Comparison of ENCODE assay signal across 35 cellular contexts in genomic region chr6:8820313-8820712, GRCh38.
"Had no signal": no experiment of that assay in that cellular context is flagged by ENCODE, and none has a peak within 500 bp of the region (broad histone marks: within the 10 kb centered on the region; RNA-seq: fewer than 3 reads in every experiment).

No MANE protein-coding gene starts in this region.

- H3K4me1 Mint-ChIP-seq: activated B cell treated with CpG ODN at 0.5 μM for 24 hours; activated CD4-positive, alpha-beta T cell treated with anti-CD3 and anti-CD28 coated beads, Interleukin-2, amount 10 ng/mL, durations not matched to agents 24 days and 14 days; activated naive CD4-positive, alpha-beta T cell treated with anti-CD3 and anti-CD28 coated beads, Interleukin-2, amount 10 ng/mL, durations not matched to agents 7 days and 5 days; activated naive CD4-positive, alpha-beta T cell treated with anti-CD3 and anti-CD28 coated beads, Interleukin-2, amount 50 U/mL, for 24 hours; activated naive CD8-positive, alpha-beta T cell treated with anti-CD3 and anti-CD28 coated beads, Interleukin-2, amount 10 ng/mL, durations not matched to agents 7 days and 5 days; activated naive CD8-positive, alpha-beta T cell treated with anti-CD3 and anti-CD28 coated beads, Interleukin-2, amount 50 U/mL, for 24 hours; brain had no signal

- H3K9me3 Mint-ChIP-seq: activated B cell treated with CpG ODN at 0.5 μM for 24 hours; activated CD4-positive, alpha-beta memory T cell treated with anti-CD3 and anti-CD28 coated beads for 36 hours; activated CD4-positive, alpha-beta T cell treated with anti-CD3 and anti-CD28 coated beads, Interleukin-2, amount 10 ng/mL, durations not matched to agents 24 days and 14 days; activated CD8-positive, alpha-beta T cell treated with anti-CD3 and anti-CD28 coated beads for 36 hours; activated naive CD4-positive, alpha-beta T cell treated with anti-CD3 and anti-CD28 coated beads, Interleukin-2, amount 10 ng/mL, durations not matched to agents 7 days and 5 days; activated naive CD4-positive, alpha-beta T cell treated with anti-CD3 and anti-CD28 coated beads, Interleukin-2, amount 50 U/mL, for 24 hours; activated naive CD8-positive, alpha-beta T cell treated with anti-CD3 and anti-CD28 coated beads, Interleukin-2, amount 10 ng/mL, durations not matched to agents 7 days and 5 days; activated naive CD8-positive, alpha-beta T cell treated with anti-CD3 and anti-CD28 coated beads, Interleukin-2, amount 50 U/mL, for 24 hours; activated T-helper 2 cell treated with anti-CD3 and anti-CD28 coated beads, Interferon-gamma antibody, Interleukin-2, Interleukin-4, amounts not matched to agents 10 μg/mL and 5 μg/mL and 100 μg/mL, durations not matched to agents 14 hours and 24 hours and 36 hours; brain; T-helper 1 cell treated with Interleukin-12 subunit alpha and Interleukin-12 subunit beta and Interleukin-4 antibody, amounts not matched to agents 30 μg/mL and 1 μg/mL, for 36 hours; T-helper 2 cell treated with Interferon-gamma antibody and Interleukin-4, amounts not matched to agents 5 μg/mL and 100 μg/mL, for 36 hours had no signal

- H3K36me3 Mint-ChIP-seq: activated CD4-positive, alpha-beta memory T cell treated with anti-CD3 and anti-CD28 coated beads for 36 hours; activated naive CD4-positive, alpha-beta T cell treated with anti-CD3 and anti-CD28 coated beads, Interleukin-2, amount 10 ng/mL, durations not matched to agents 7 days and 5 days; activated naive CD4-positive, alpha-beta T cell treated with anti-CD3 and anti-CD28 coated beads, Interleukin-2, amount 50 U/mL, for 24 hours; activated naive CD8-positive, alpha-beta T cell; activated naive CD8-positive, alpha-beta T cell treated with anti-CD3 and anti-CD28 coated beads, Interleukin-2, amount 10 ng/mL, durations not matched to agents 7 days and 5 days; brain had no signal

- H3K4me1 ChIP-seq: ascending aorta had no signal

- H3K4me3 Mint-ChIP-seq: activated B cell treated with CpG ODN at 0.5 μM for 24 hours; activated CD4-positive, alpha-beta memory T cell treated with anti-CD3 and anti-CD28 coated beads for 36 hours; activated CD4-positive, alpha-beta T cell treated with anti-CD3 and anti-CD28 coated beads, Interleukin-2, amount 10 ng/mL, durations not matched to agents 24 days and 14 days; activated CD8-positive, alpha-beta T cell treated with anti-CD3 and anti-CD28 coated beads for 36 hours; activated naive CD4-positive, alpha-beta T cell treated with anti-CD3 and anti-CD28 coated beads, Interleukin-2, amount 10 ng/mL, durations not matched to agents 7 days and 5 days; activated naive CD4-positive, alpha-beta T cell treated with anti-CD3 and anti-CD28 coated beads, Interleukin-2, amount 50 U/mL, for 24 hours; activated naive CD8-positive, alpha-beta T cell; activated naive CD8-positive, alpha-beta T cell treated with anti-CD3 and anti-CD28 coated beads, Interleukin-2, amount 10 ng/mL, durations not matched to agents 7 days and 5 days; activated naive CD8-positive, alpha-beta T cell treated with anti-CD3 and anti-CD28 coated beads, Interleukin-2, amount 50 U/mL, for 24 hours; brain; T-helper 1 cell treated with Interleukin-12 subunit alpha and Interleukin-12 subunit beta and Interleukin-4 antibody, amounts not matched to agents 30 μg/mL and 1 μg/mL, for 36 hours; T-helper 2 cell treated with Interferon-gamma antibody and Interleukin-4, amounts not matched to agents 5 μg/mL and 100 μg/mL, for 36 hours had no signal

- H3K27me3 ChIP-seq: ascending aorta, cardiac muscle cell had no signal

- H3K36me3 ChIP-seq: ascending aorta, cardiac muscle cell had no signal

- FAIRE-seq: bronchial epithelial cell, TTC549 had no signal

- H3K27ac ChIP-seq: ascending aorta, cardiac muscle cell, VCaP had no signal

- DNase-seq: activated B cell treated with CpG ODN at 0.5 μM for 24 hours; activated CD4-positive, alpha-beta memory T cell treated with anti-CD3 and anti-CD28 coated beads for 36 hours; activated CD4-positive, alpha-beta T cell treated with anti-CD3 and anti-CD28 coated beads for 4 hours; activated CD4-positive, alpha-beta T cell treated with anti-CD3 and anti-CD28 coated beads, Interleukin-2, amount 10 ng/mL, durations not matched to agents 24 days and 14 days; activated CD4-positive, alpha-beta T cell treated with anti-CD3 and anti-CD28 coated beads, Interleukin-2, amount 50 U/mL, for 1 hour; activated CD4-positive, alpha-beta T cell treated with anti-CD3 and anti-CD28 coated beads, Interleukin-2, amount 50 U/mL, for 4 hours; activated CD4-positive, CD25-positive, alpha-beta regulatory T cell treated with anti-CD3 and anti-CD28 coated beads, Interleukin-2, amount 50 U/mL, for 72 hours; activated CD8-positive, alpha-beta memory T cell treated with anti-CD3 and anti-CD28 coated beads, Interleukin-2, amount 50 U/mL, for 4 hours; activated CD8-positive, alpha-beta T cell treated with anti-CD3 and anti-CD28 coated beads for 36 hours; activated effector memory CD4-positive, alpha-beta T cell treated with Interleukin-2 at 50 U/mL for 16 hours; activated gamma-delta T cell; activated naive CD4-positive, alpha-beta T cell treated with anti-CD3 and anti-CD28 coated beads, Interleukin-2, amount 10 ng/mL, durations not matched to agents 7 days and 5 days; activated naive CD4-positive, alpha-beta T cell treated with Interleukin-2 at 50 U/mL for 16 hours; activated naive CD8-positive, alpha-beta T cell treated with anti-CD3 and anti-CD28 coated beads, Interleukin-2, amount 10 ng/mL, durations not matched to agents 7 days and 5 days; activated naive CD8-positive, alpha-beta T cell treated with anti-CD3 and anti-CD28 coated beads, Interleukin-2, amount 50 U/mL, for 24 hours; activated T-cell treated with anti-CD3 and anti-CD28 coated beads for 4 hours; activated T-cell treated with anti-CD3 and anti-CD28 coated beads, Interleukin-2, amount 50 U/mL, for 1 hour; activated T-cell treated with anti-CD3 and anti-CD28 coated beads, Interleukin-2, amount 50 U/mL, for 48 hours; amygdala; anterior cingulate cortex; central memory CD4-positive, alpha-beta T cell; T-helper 1 cell; T-helper 2 cell; T-helper 9 cell had no signal

- H3K27me3 Mint-ChIP-seq: activated B cell treated with CpG ODN at 0.5 μM for 24 hours; activated CD4-positive, alpha-beta memory T cell treated with anti-CD3 and anti-CD28 coated beads for 36 hours; activated CD4-positive, alpha-beta T cell treated with anti-CD3 and anti-CD28 coated beads, Interleukin-2, amount 10 ng/mL, durations not matched to agents 24 days and 14 days; activated CD8-positive, alpha-beta T cell treated with anti-CD3 and anti-CD28 coated beads for 36 hours; activated naive CD4-positive, alpha-beta T cell treated with anti-CD3 and anti-CD28 coated beads, Interleukin-2, amount 10 ng/mL, durations not matched to agents 7 days and 5 days; activated naive CD4-positive, alpha-beta T cell treated with anti-CD3 and anti-CD28 coated beads, Interleukin-2, amount 50 U/mL, for 24 hours; activated naive CD8-positive, alpha-beta T cell; activated naive CD8-positive, alpha-beta T cell treated with anti-CD3 and anti-CD28 coated beads, Interleukin-2, amount 10 ng/mL, durations not matched to agents 7 days and 5 days; activated naive CD8-positive, alpha-beta T cell treated with anti-CD3 and anti-CD28 coated beads, Interleukin-2, amount 50 U/mL, for 24 hours; brain had no signal

- H3K4me3 ChIP-seq: ascending aorta, cardiac muscle cell had no signal

- ATAC-seq: activated CD8-positive, alpha-beta T cell treated with anti-CD3 and anti-CD28 coated beads for 36 hours; activated naive CD8-positive, alpha-beta T cell treated with anti-CD3 and anti-CD28 coated beads, Interleukin-2, amount 50 U/mL, for 24 hours had no signal

- H3K9me3 ChIP-seq: ascending aorta had no signal
